In the genomic region with DNA sequence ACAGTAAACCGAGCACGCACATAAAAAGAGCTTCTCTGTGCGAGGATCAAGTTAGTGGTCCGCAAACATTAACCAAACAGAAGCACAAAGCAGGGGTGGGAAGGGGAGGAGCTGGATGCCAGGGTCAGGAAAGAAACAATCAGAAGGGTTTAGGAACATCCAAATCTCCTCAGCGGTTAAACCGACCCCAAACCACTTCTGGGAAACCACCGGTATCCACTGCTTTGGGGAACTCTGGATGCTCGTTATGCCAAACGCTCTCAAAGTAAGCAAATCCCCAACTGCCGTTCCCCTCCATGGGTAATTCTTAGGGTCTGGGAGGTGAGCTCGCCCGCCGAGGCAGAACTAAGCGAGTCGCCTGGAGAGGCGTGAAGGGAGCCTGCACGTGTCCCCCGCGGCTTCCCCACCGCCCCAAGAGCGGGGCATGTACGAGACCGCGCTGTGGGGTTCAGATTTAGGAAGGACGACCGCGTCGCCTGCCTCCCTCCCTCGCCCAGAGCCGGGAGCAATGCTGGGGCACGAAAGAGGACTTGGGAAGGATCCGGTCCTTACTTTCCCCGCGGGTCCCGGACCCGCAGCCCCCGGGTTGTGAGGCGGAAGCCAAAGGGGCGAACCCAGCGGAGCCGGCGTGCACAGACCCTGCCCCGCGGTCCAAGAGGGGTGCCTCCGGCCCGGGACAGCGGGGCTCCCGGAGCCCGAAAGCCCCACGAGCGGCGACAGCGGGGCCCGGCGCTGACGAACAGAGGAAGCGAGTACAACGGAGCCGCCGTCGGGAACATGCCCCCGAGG, we compare ENCODE assay signal across 8 cellular contexts. TPM values are rescaled to one million over a fixed set of nuclear protein-coding genes. Genes with fewer than 3 reads are reported as not detected.
DNase-seq lines count a peak whose midpoint lies in the region; ATAC-seq and TF ChIP-seq lines count a peak whose summit lies in the region.

No MANE protein-coding gene starts in this region.

- H3K4me3 Mint-ChIP-seq in CD4-positive, alpha-beta T cell: peak overlapping the region; percentile 93
- H3K4me3 Mint-ChIP-seq in activated CD4-positive, alpha-beta T cell treated with anti-CD3 and anti-CD28 coated beads, Interleukin-2, amount 10 ng/mL, durations not matched to agents 7 days and 5 days: peak overlapping the region; percentile 83
- peak overlapping the region; percentile 87 for H3K4me3 Mint-ChIP-seq in stimulated activated naive CD8-positive, alpha-beta T cell treated with anti-CD3 and anti-CD28 coated beads, Interleukin-15, Interleukin-2, amounts not matched to agents 100 ng/mL and 50 ng/mL, for 24 hours

- peaks cover 3% of the 10 kb centered on the region for H3K4me1 ChIP-seq in effector memory CD4-positive, alpha-beta T cell (ENCODE audit: control insufficient read depth, insufficient read depth, low read length, poor library complexity, severe bottlenecking)
- H3K4me1 ChIP-seq in mononuclear cell (ENCODE audit: insufficient read depth, low read length): peaks cover 33% of the 10 kb centered on the region

- H3K27me3 ChIP-seq in CD4-positive, alpha-beta T cell (ENCODE audit: control insufficient read depth, insufficient read depth, low read length): no peaks in the 10 kb centered on the region
- H3K27me3 ChIP-seq in effector memory CD4-positive, alpha-beta T cell (replicated peaks; ENCODE audit: control insufficient read depth, insufficient read depth, low read length, poor library complexity, severe bottlenecking): no peaks in the 10 kb centered on the region
- no peaks in the 10 kb centered on the region for H3K27me3 ChIP-seq in mononuclear cell (ENCODE audit: insufficient read depth, low read length)

- POLR2A ChIA-PET in CD4-positive, alpha-beta T cell (lab: Charles Lee): interaction anchor here (0.6 to 3.5 kb wide), 12 partner anchors 8 to 542 kb away, joined by 3 to 52 read pairs (median 12); partner anchors contain the start of genes DDX55, KMT5A, MPHOSPH9 and MTRFR
- POLR2A ChIA-PET in activated CD4-positive, alpha-beta T cell treated with anti-CD3 and anti-CD28 coated beads, Interleukin-2, amount 10 ng/mL, durations not matched to agents 7 days and 5 days (lab: Charles Lee): interaction anchor here (0.6 kb wide), 1 partner anchor 470 kb away, joined by 3 read pairs; no protein-coding TSS in a partner anchor

- no peaks in the 10 kb centered on the region for H3K9me3 Mint-ChIP-seq in CD4-positive, alpha-beta T cell
- H3K9me3 Mint-ChIP-seq in activated CD4-positive, alpha-beta T cell treated with anti-CD3 and anti-CD28 coated beads, Interleukin-2, amount 10 ng/mL, durations not matched to agents 7 days and 5 days: no peaks in the 10 kb centered on the region
- H3K9me3 Mint-ChIP-seq in stimulated activated naive CD8-positive, alpha-beta T cell treated with anti-CD3 and anti-CD28 coated beads, Interleukin-15, Interleukin-2, amounts not matched to agents 100 ng/mL and 50 ng/mL, for 24 hours: no peaks in the 10 kb centered on the region

- ATAC-seq in CD4-positive, alpha-beta T cell (ENCODE audit: poor library complexity): peak; percentile 0
- peak; percentile 10 for ATAC-seq in GM21381 (IDR thresholded peaks at IDR 0.05; ENCODE audit: unreplicated experiment)

- H3K36me3 Mint-ChIP-seq in CD4-positive, alpha-beta T cell (ENCODE audit: low read depth): peaks cover 20% of the 10 kb centered on the region
- H3K36me3 Mint-ChIP-seq in activated CD4-positive, alpha-beta T cell treated with anti-CD3 and anti-CD28 coated beads, Interleukin-2, amount 10 ng/mL, durations not matched to agents 7 days and 5 days (ENCODE audit: low read depth): no peaks in the 10 kb centered on the region
- H3K36me3 Mint-ChIP-seq in stimulated activated naive CD8-positive, alpha-beta T cell treated with anti-CD3 and anti-CD28 coated beads, Interleukin-15, Interleukin-2, amounts not matched to agents 100 ng/mL and 50 ng/mL, for 24 hours (ENCODE audit: low read depth): no peaks in the 10 kb centered on the region

- peak overlapping the region; percentile 76 for H3K4me3 ChIP-seq in effector memory CD4-positive, alpha-beta T cell (ENCODE audit: insufficient read depth, low read depth, low read length, poor library complexity, severe bottlenecking)
- H3K4me3 ChIP-seq in mononuclear cell (ENCODE audit: low read length): peak overlapping the region; percentile 85

- peak overlapping the region; percentile 93 for H3K27ac ChIP-seq in CD4-positive, alpha-beta T cell (ENCODE audit: low read depth, low read length)
- H3K27ac ChIP-seq in effector memory CD4-positive, alpha-beta T cell (ENCODE audit: insufficient read depth, low read length, poor library complexity, severe bottlenecking): peak overlapping the region; percentile 91

- no peaks in the 10 kb centered on the region for H3K9me3 ChIP-seq in CD4-positive, alpha-beta T cell (ENCODE audit: control insufficient read depth, low read length)
- H3K9me3 ChIP-seq in effector memory CD4-positive, alpha-beta T cell (ENCODE audit: control insufficient read depth, low read length): no peaks in the 10 kb centered on the region
- H3K9me3 ChIP-seq in mononuclear cell (ENCODE audit: low read depth, low read length): no peaks in the 10 kb centered on the region

- H3K27ac Mint-ChIP-seq in CD4-positive, alpha-beta T cell: peak overlapping the region; percentile 88
- peak overlapping the region; percentile 85 for H3K27ac Mint-ChIP-seq in activated CD4-positive, alpha-beta T cell treated with anti-CD3 and anti-CD28 coated beads, Interleukin-2, amount 10 ng/mL, durations not matched to agents 7 days and 5 days
- H3K27ac Mint-ChIP-seq in stimulated activated naive CD8-positive, alpha-beta T cell treated with anti-CD3 and anti-CD28 coated beads, Interleukin-15, Interleukin-2, amounts not matched to agents 100 ng/mL and 50 ng/mL, for 24 hours: peak overlapping the region; percentile 81

- intact Hi-C loops in CD4-positive, alpha-beta T cell (cut with DNase I, micrococcal nuclease): loop anchor here in 1 of 2 experiments (1.0 to 10.0 kb wide), 7 partner anchors 25 to 837 kb away; partner anchors contain the start of genes ABCB9, ATP6V0A2, DDX55 and KNTC1

- DNase-seq in CD4-positive, alpha-beta T cell: peak in 6 of 10 experiments; percentile 8 to 41 (median 14)
- DNase-seq in KBM-7 (peak; percentile 64), NCI-H446 treated with DMSO at 0.1 percent for 48 hours (lab: John Stamatoyannopoulos, UW) (no peak)
- DNase-seq in activated CD4-positive, alpha-beta T cell treated with anti-CD3 and anti-CD28 coated beads, Interleukin-2, amount 10 ng/mL, durations not matched to agents 7 days and 5 days: peak; percentile 36
- DNase-seq in effector memory CD4-positive, alpha-beta T cell: peak in 1 of 3 donors; percentile 24

- no peaks in the 10 kb centered on the region for H3K36me3 ChIP-seq in effector memory CD4-positive, alpha-beta T cell (ENCODE audit: control insufficient read depth, insufficient read depth, low read length)

- H3K4me1 Mint-ChIP-seq in CD4-positive, alpha-beta T cell (ENCODE audit: low read depth): peaks cover 24% of the 10 kb centered on the region
- H3K4me1 Mint-ChIP-seq in activated CD4-positive, alpha-beta T cell treated with anti-CD3 and anti-CD28 coated beads, Interleukin-2, amount 10 ng/mL, durations not matched to agents 7 days and 5 days: peaks cover 10% of the 10 kb centered on the region
- H3K4me1 Mint-ChIP-seq in stimulated activated naive CD8-positive, alpha-beta T cell treated with anti-CD3 and anti-CD28 coated beads, Interleukin-15, Interleukin-2, amounts not matched to agents 100 ng/mL and 50 ng/mL, for 24 hours (ENCODE audit: low read depth): peaks cover 21% of the 10 kb centered on the region

- CTCF ChIA-PET in CD4-positive, alpha-beta T cell (lab: Charles Lee): interaction anchor here (2.7 kb wide), 1 partner anchor 238 kb away, joined by 11 read pairs; the partner anchor contains the start of gene DDX55
- CTCF ChIA-PET in activated CD4-positive, alpha-beta T cell treated with anti-CD3 and anti-CD28 coated beads, Interleukin-2, amount 10 ng/mL, durations not matched to agents 7 days and 5 days (lab: Charles Lee): interaction anchor here (0.8 to 2.2 kb wide), 4 partner anchors 12 to 95 kb away, joined by 3 to 15 read pairs (median 4); no protein-coding TSS in a partner anchor

- TF ChIP-seq CTCF in CD4-positive, alpha-beta T cell (IDR thresholded peaks at IDR 0.05): no peak

- in situ Hi-C loops in KBM-7 (cut with MboI; ENCODE audit: low pct_unique_long_range_greater_than_20kb, low sequenced_read_pairs): no loop called here

- H3K27me3 Mint-ChIP-seq in CD4-positive, alpha-beta T cell: no peaks in the 10 kb centered on the region
- no peaks in the 10 kb centered on the region for H3K27me3 Mint-ChIP-seq in activated CD4-positive, alpha-beta T cell treated with anti-CD3 and anti-CD28 coated beads, Interleukin-2, amount 10 ng/mL, durations not matched to agents 7 days and 5 days
- no peaks in the 10 kb centered on the region for H3K27me3 Mint-ChIP-seq in stimulated activated naive CD8-positive, alpha-beta T cell treated with anti-CD3 and anti-CD28 coated beads, Interleukin-15, Interleukin-2, amounts not matched to agents 100 ng/mL and 50 ng/mL, for 24 hours

RNA-seq across cellular contexts. Expression of gene SBNO1, which starts 0.7 kb away (rescaled TPM):
- total RNA-seq in CD4-positive, alpha-beta T cell: 10 to 100 TPM; 21.3 to 21.9 TPM
- 10 to 100 TPM; 38.1 to 41.8 TPM for total RNA-seq in activated CD4-positive, alpha-beta T cell treated with anti-CD3 and anti-CD28 coated beads, Interleukin-2, amount 10 ng/mL, durations not matched to agents 7 days and 5 days
- 43.6 TPM for total RNA-seq in mononuclear cell

RNA-seq across cellular contexts. Expression of gene KMT5A, which starts 20.0 kb away (rescaled TPM):
- 10 to 100 TPM; 28.3 to 30.9 TPM for total RNA-seq in CD4-positive, alpha-beta T cell
- 10 to 100 TPM; 73.6 to 85.3 TPM for total RNA-seq in activated CD4-positive, alpha-beta T cell treated with anti-CD3 and anti-CD28 coated beads, Interleukin-2, amount 10 ng/mL, durations not matched to agents 7 days and 5 days
- 40.3 TPM for total RNA-seq in mononuclear cell
